19 cellular contexts compared by ENCODE assay signal in the genomic region with DNA sequence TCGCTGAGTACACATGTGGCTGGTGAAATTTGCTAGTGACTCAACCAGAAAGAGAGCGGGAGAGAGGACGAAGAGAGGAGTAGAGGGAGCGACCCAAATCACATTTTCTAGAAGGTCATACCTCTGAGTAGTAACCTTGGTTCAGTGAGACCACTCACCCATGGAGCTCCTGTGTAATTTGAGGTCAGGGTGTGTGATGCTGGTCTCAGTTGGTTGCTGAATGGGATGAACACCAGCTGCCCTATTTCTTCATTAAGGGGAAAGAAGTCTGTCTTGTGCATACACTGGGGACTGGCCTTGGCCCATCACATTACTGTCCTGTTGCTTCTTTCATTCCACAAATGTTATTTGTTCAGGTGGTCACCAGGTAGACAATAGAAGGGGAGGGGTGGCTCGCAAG.
DNase-seq lines count a peak whose midpoint lies in the region; ATAC-seq and TF ChIP-seq lines count a peak whose summit lies in the region.
"Had no signal": no experiment of that assay in that cellular context is flagged by ENCODE, and none has a peak within 500 bp of the region (broad histone marks: within the 10 kb centered on the region; RNA-seq: fewer than 3 reads in every experiment).

No MANE protein-coding gene starts in this region.

- H3K4me1 ChIP-seq in neural progenitor cell: peaks cover 10% of the 10 kb centered on the region
- H3K4me1 ChIP-seq: A549, Caco-2 had no signal

- no peak overlapping the region for H3K27ac ChIP-seq in neural progenitor cell
- H3K27ac ChIP-seq: 22Rv1; A549; BLaER1 treated with 17β-estradiol and CSF1 and Interleukin-3, amounts not matched to agents 10 nM and 100 nM; C4-2B had no signal

- no peak for ATAC-seq in GM18502 (IDR thresholded peaks at IDR 0.05; ENCODE audit: poor library complexity, unreplicated experiment)
- ATAC-seq: A549; CD8-positive, alpha-beta T cell had no signal

- no peaks in the 10 kb centered on the region for H3K79me2 ChIP-seq in neural progenitor cell (ENCODE audit: low read depth)

- no peak overlapping the region for H3K27ac Mint-ChIP-seq in neural progenitor cell
- H3K27ac Mint-ChIP-seq: B cell; CD4-positive, alpha-beta T cell; CD8-positive, alpha-beta T cell had no signal

- DNase-seq in NCI-H748 (lab: John Stamatoyannopoulos, UW; ENCODE audit: unreplicated experiment): peak; percentile 43
- DNase-seq in NCI-H748 treated with DMSO at 0.1 percent for 48 hours (lab: John Stamatoyannopoulos, UW): no peak
- peak; percentile 66 for DNase-seq in left kidney (ENCODE audit: low read depth, low spot score)
- peak; percentile 55 for DNase-seq in myocyte (ENCODE audit: low read depth)
- DNase-seq in neural progenitor cell (ENCODE audit: low spot score): no peak
- no peak for DNase-seq in T-helper 1 cell
- DNase-seq: AML-193; Caco-2; Calu3; CD4-positive, alpha-beta T cell; CD8-positive, alpha-beta T cell; DMS79 treated with DMSO at 0.1 percent for 48 hours; GF-D8 had no signal

- H3K9me3 ChIP-seq in neural progenitor cell (ENCODE audit: low read depth): no peaks in the 10 kb centered on the region
- H3K9me3 ChIP-seq: A549, Caco-2 had no signal

- no peaks in the 10 kb centered on the region for H3K27me3 ChIP-seq in neural progenitor cell
- H3K27me3 ChIP-seq: BLaER1 treated with 17β-estradiol and CSF1 and Interleukin-3, amounts not matched to agents 10 nM and 100 nM had no signal

- H3K4me3 Mint-ChIP-seq in neural progenitor cell: no peak overlapping the region
- H3K4me3 Mint-ChIP-seq: B cell; CD4-positive, alpha-beta T cell; CD8-positive, alpha-beta T cell had no signal

- H3K9ac ChIP-seq in neural progenitor cell: no peak overlapping the region
- H3K9ac ChIP-seq: BLaER1 treated with 17β-estradiol and CSF1 and Interleukin-3, amounts not matched to agents 10 nM and 100 nM had no signal

- H3K36me3 ChIP-seq in neural progenitor cell: no peaks in the 10 kb centered on the region
- H3K36me3 ChIP-seq: BLaER1 treated with 17β-estradiol and CSF1 and Interleukin-3, amounts not matched to agents 10 nM and 100 nM had no signal

- no peak overlapping the region for H3K4me3 ChIP-seq in neural progenitor cell
- H3K4me3 ChIP-seq: A549; BLaER1 treated with 17β-estradiol and CSF1 and Interleukin-3, amounts not matched to agents 10 nM and 100 nM had no signal

- TF ChIP-seq CTCF in neural progenitor cell (IDR thresholded peaks at IDR 0.05): no peak

- H3F3A ChIP-seq in neural progenitor cell (ENCODE audit: low read depth): no peaks in the 10 kb centered on the region

- H3K9me3 Mint-ChIP-seq in neural progenitor cell: peaks cover 5% of the 10 kb centered on the region
- H3K9me3 Mint-ChIP-seq: CD8-positive, alpha-beta T cell had no signal

- H3K4me2 ChIP-seq in neural progenitor cell: no peak overlapping the region
- H3K4me2 ChIP-seq: A549; BLaER1 treated with 17β-estradiol and CSF1 and Interleukin-3, amounts not matched to agents 10 nM and 100 nM had no signal

- H3K4me1 Mint-ChIP-seq in neural progenitor cell: peaks cover 3% of the 10 kb centered on the region
- H3K4me1 Mint-ChIP-seq: B cell had no signal

- H2AFZ ChIP-seq in neural progenitor cell (replicated peaks): no peak overlapping the region

- no peaks in the 10 kb centered on the region for H3K36me3 Mint-ChIP-seq in neural progenitor cell
- H3K36me3 Mint-ChIP-seq: CD8-positive, alpha-beta T cell had no signal

- H4K20me1 ChIP-seq in neural progenitor cell (ENCODE audit: low read depth): no peaks in the 10 kb centered on the region
- H4K20me1 ChIP-seq: BLaER1 treated with 17β-estradiol and CSF1 and Interleukin-3, amounts not matched to agents 10 nM and 100 nM had no signal

- H3K27me3 Mint-ChIP-seq in neural progenitor cell (ENCODE audit: insufficient read depth, low read depth): peaks cover 12% of the 10 kb centered on the region

Comparison
In these comparisons a context has a peak if more than half of its experiments do, and no peak if none do; other contexts are left out.
1. DNase-seq: peak in NCI-H748 (single experiment), left kidney (single experiment) and myocyte (single experiment); none in NCI-H748 treated with DMSO at 0.1 percent for 48 hours (single experiment), neural progenitor cell (single experiment) and T-helper 1 cell (0 of 5).